Comparison of ENCODE assay signal across 13 cellular contexts in genomic region chr7:76984785-76985136, GRCh38. TPM values are rescaled to one million over a fixed set of nuclear protein-coding genes. Genes with fewer than 3 reads are reported as not detected.
A peak's percentile ranks its signal among the peaks of the same experiment; 100 is the strongest.
DNase-seq lines count a peak whose midpoint lies in the region; ATAC-seq and TF ChIP-seq lines count a peak whose summit lies in the region.
"Not testable (repeated sequence)": the region's sequence is repeated elsewhere in the genome, so short reads cannot be mapped to it uniquely, and the experiment has no call there.
"Had no signal": no experiment of that assay in that cellular context is flagged by ENCODE, and none has a peak within 500 bp of the region (broad histone marks: within the 10 kb centered on the region; RNA-seq: fewer than 3 reads in every experiment).

No MANE protein-coding gene starts in this region.

- not testable (repeated sequence) for H3K4me3 Mint-ChIP-seq in WTC11; stimulated activated effector memory CD8-positive, alpha-beta T cell treated with anti-CD3 and anti-CD28 coated beads, Interleukin-12 subunit alpha, Interleukin-12 subunit beta, amount 100 ng/mL, for 72 hours

- not testable (repeated sequence) for H3K27me3 Mint-ChIP-seq in WTC11 (ENCODE audit: low read depth)

- not testable (repeated sequence) for TF ChIP-seq CTCF in WTC11 (IDR thresholded peaks at IDR 0.05)

- ATAC-seq in GM18511 (IDR thresholded peaks at IDR 0.05; ENCODE audit: unreplicated experiment) (peak; percentile 99), GM19372 (IDR thresholded peaks at IDR 0.05; ENCODE audit: low read depth, unreplicated experiment) (peak; percentile 99), GM21619 (IDR thresholded peaks at IDR 0.05; ENCODE audit: unreplicated experiment) (peak; percentile 94), HG02885 (IDR thresholded peaks at IDR 0.05; ENCODE audit: poor library complexity, unreplicated experiment) (peak; percentile 99), HG03196 (IDR thresholded peaks at IDR 0.05; ENCODE audit: unreplicated experiment) (peak; percentile 95), WTC11 (peak; percentile 9), esophagus mucosa (peak; percentile 66)
- peak; percentile 99 for ATAC-seq in stimulated activated effector memory CD8-positive, alpha-beta T cell treated with anti-CD3 and anti-CD28 coated beads, Interleukin-12 subunit alpha, Interleukin-12 subunit beta, amount 100 ng/mL, for 72 hours

- not testable (repeated sequence) for H3K27ac Mint-ChIP-seq in WTC11; stimulated activated effector memory CD8-positive, alpha-beta T cell treated with anti-CD3 and anti-CD28 coated beads, Interleukin-12 subunit alpha, Interleukin-12 subunit beta, amount 100 ng/mL, for 72 hours

- not testable (repeated sequence) for H3K36me3 Mint-ChIP-seq in WTC11
- H3K36me3 Mint-ChIP-seq in stimulated activated effector memory CD8-positive, alpha-beta T cell treated with anti-CD3 and anti-CD28 coated beads, Interleukin-12 subunit alpha, Interleukin-12 subunit beta, amount 100 ng/mL, for 72 hours: peaks cover 15% of the 10 kb centered on the region

- not testable (repeated sequence) for DNase-seq in WTC11 (ENCODE audit: low spot score); stimulated activated effector memory CD8-positive, alpha-beta T cell treated with anti-CD3 and anti-CD28 coated beads, Interleukin-12 subunit alpha, Interleukin-12 subunit beta, amount 100 ng/mL, for 72 hours (ENCODE audit: low spot score in 2 of 2)

- H3K4me1 Mint-ChIP-seq in WTC11; stimulated activated effector memory CD8-positive, alpha-beta T cell treated with anti-CD3 and anti-CD28 coated beads, Interleukin-12 subunit alpha, Interleukin-12 subunit beta, amount 100 ng/mL, for 72 hours: not testable (repeated sequence)

- CTCF ChIA-PET in WTC11 (lab: Charles Lee): not testable (repeated sequence)

- H3K9me3 Mint-ChIP-seq in WTC11; stimulated activated effector memory CD8-positive, alpha-beta T cell treated with anti-CD3 and anti-CD28 coated beads, Interleukin-12 subunit alpha, Interleukin-12 subunit beta, amount 100 ng/mL, for 72 hours: not testable (repeated sequence)

- POLR2A ChIA-PET in WTC11 (lab: Charles Lee): not testable (repeated sequence)

RNA-seq across cellular contexts. Expression of gene SPDYE17, which starts 47.4 kb away (rescaled TPM):
- not detected in 3 replicates for total RNA-seq in WTC11 (2021)
- total RNA-seq in esophagus mucosa: not detected
- total RNA-seq: activated CD4-positive, alpha-beta memory T cell treated with anti-CD3 and anti-CD28 coated beads for 36 hours; MCF 10A; omental fat pad; sigmoid colon; testis had no signal

Comparison
In these comparisons a context has a peak if more than half of its experiments do, and no peak if none do; other contexts are left out.
1. ATAC-seq: peak in every context shown above with its lines; median percentile 99 in GM18511; 99 in GM19372; 99 in HG02885; 99 in stimulated activated effector memory CD8-positive, alpha-beta T cell treated with anti-CD3 and anti-CD28 coated beads, Interleukin-12 subunit alpha, Interleukin-12 subunit beta, amount 100 ng/mL, for 72 hours; 95 in HG03196; 94 in GM21619; 66 in esophagus mucosa; 9 in WTC11.